8 cellular contexts compared by ENCODE assay signal in the genomic region with DNA sequence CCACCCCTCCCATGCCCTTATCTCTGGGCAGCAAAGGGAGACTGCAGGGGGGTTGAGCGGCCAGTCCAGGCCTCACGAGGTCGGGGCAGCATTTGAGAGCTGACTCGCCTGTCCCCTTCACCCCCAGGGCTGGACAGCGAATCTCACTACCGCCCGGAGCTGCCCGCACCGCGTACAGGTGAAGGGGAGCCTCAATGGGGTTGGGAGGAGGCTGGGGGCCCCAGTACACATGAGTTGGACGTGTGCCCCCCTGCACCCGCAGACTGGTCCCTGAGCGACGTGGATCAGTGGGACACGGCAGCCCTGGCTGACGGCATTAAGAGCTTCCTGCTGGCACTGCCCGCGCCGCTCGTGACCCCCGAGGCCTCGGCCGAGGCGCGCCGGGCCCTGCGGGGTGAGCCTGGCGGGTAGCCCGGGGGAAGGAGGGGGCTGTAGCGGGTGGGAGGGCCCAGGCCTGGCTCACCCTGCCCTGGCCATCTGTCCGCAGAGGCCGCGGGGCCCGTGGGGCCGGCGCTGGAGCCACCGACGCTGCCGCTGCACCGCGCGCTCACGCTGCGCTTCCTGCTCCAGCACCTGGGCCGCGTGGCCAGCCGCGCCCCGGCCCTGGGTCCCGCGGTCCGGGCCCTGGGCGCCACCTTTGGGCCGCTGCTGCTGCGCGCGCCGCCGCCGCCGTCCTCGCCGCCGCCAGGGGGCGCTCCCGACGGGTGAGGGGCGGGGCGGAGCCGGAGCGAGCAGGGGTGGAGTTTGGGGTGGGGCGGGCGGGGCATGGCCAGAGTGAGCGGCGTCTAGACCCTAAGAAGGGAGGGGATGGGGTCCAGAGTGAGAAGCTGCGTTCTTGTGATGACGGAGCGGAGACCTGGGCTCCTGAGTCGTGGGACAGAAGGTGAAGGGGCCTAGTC. TPM values are rescaled to one million over a fixed set of nuclear protein-coding genes. Genes with fewer than 3 reads are reported as not detected.
DNase-seq lines count a peak whose midpoint lies in the region; ATAC-seq, FAIRE-seq and TF ChIP-seq lines count a peak whose summit lies in the region.

No MANE protein-coding gene starts in this region.

- TF ChIP-seq POLR2A in GM19099 (IDR thresholded peaks at IDR 0.05; ENCODE audit: extremely low read depth, insufficient read length, low read depth): peak; percentile 72

- peak overlapping the region; percentile 82 for H3K4me2 ChIP-seq in skeletal muscle satellite cell (ENCODE audit: low read length)

- H3K9me3 ChIP-seq in skeletal muscle satellite cell (replicated peaks; ENCODE audit: low read length): no peaks in the 10 kb centered on the region

- peak; percentile 99 for TF ChIP-seq CTCF in C4-2B (conservative IDR thresholded peaks at IDR 0.05)

- peak; percentile 60 for FAIRE-seq in HTR-8/SVneo (lab: Jason Lieb, UNC)

- no peaks in the 10 kb centered on the region for H3K27me3 ChIP-seq in skeletal muscle satellite cell (ENCODE audit: control insufficient read depth, insufficient read depth, low read length)

- H3K27ac ChIP-seq in C4-2B: peak overlapping the region; percentile 90

- H3K4me3 ChIP-seq in skeletal muscle satellite cell (ENCODE audit: low read length): peak overlapping the region; percentile 65

- H3K4me1 ChIP-seq in skeletal muscle satellite cell (ENCODE audit: control insufficient read depth, insufficient read depth, low read length): peaks cover 31% of the 10 kb centered on the region

- DNase-seq in HTR-8/SVneo (ENCODE audit: insufficient read length, low spot score): peak; percentile 72
- peak; percentile 70 for DNase-seq in T follicular helper cell (ENCODE audit: low read depth)
- peak in 50 of 58 donors; percentile 19 to 78 (median 58) for DNase-seq in anterior cingulate cortex (lab: John Stamatoyannopoulos, UW)
- peak; percentile 26 to 66 for DNase-seq in hippocampal formation (lab: John Stamatoyannopoulos, UW)

- ATAC-seq in HG03460 (IDR thresholded peaks at IDR 0.05; ENCODE audit: unreplicated experiment): no peak

- H3K9ac ChIP-seq in skeletal muscle satellite cell (ENCODE audit: low read depth, low read length): peak overlapping the region; percentile 62

- H3K36me3 ChIP-seq in skeletal muscle satellite cell (ENCODE audit: insufficient read depth, low read length): peaks cover 38% of the 10 kb centered on the region

RNA-seq across cellular contexts. Expression of a gene that starts 8.1 kb away (rescaled TPM):
- 19.8 and 22.5 TPM in 2 replicates for total RNA-seq in skeletal muscle satellite cell (2012; rRNA removed)

RNA-seq across cellular contexts. Expression of a gene that starts 12.6 kb away (rescaled TPM):
- 72.0 and 80.6 TPM in 2 replicates for total RNA-seq in skeletal muscle satellite cell (2012; rRNA removed)

RNA-seq across cellular contexts. Expression of a gene that starts 32.0 kb away (rescaled TPM):
- 9.9 and 12.9 TPM in 2 replicates for total RNA-seq in skeletal muscle satellite cell (2012; rRNA removed)

RNA-seq across cellular contexts. Expression of a gene that starts 42.8 kb away (rescaled TPM):
- 1.0 and 2.0 TPM in 2 replicates for total RNA-seq in skeletal muscle satellite cell (2012; rRNA removed)
